ENCODE assay signal across 8 cellular contexts in genomic region chr1:25821112-25821476, GRCh38. TPM values are rescaled to one million over a fixed set of nuclear protein-coding genes. Genes with fewer than 3 reads are reported as not detected.
DNase-seq lines count a peak whose midpoint lies in the region; ATAC-seq, FAIRE-seq and TF ChIP-seq lines count a peak whose summit lies in the region.

No MANE protein-coding gene starts in this region.

- POLR2A ChIA-PET in AG04450 (lab: Yijun Ruan, JAX), result interaction anchor here (1.4 kb wide), 1 partner anchor 21 kb away, joined by 5 read pairs; no protein-coding TSS in a partner anchor
- POLR2A ChIA-PET in IMR-90 (lab: Charles Lee; ENCODE audit: unreplicated experiment), result no interaction called here

- H3K9ac ChIP-seq in IMR-90 (ENCODE audit: low read depth, low read length) (peak overlapping the region; percentile 92), mammary epithelial cell (ENCODE audit: insufficient read depth, low read length) (peak overlapping the region; percentile 87), muscle layer of colon (ENCODE audit: low read length) (peak overlapping the region; percentile 84)

- H3K27ac ChIP-seq in AG04450 (ENCODE audit: low read depth, low read length) (no peak overlapping the region), IMR-90 (ENCODE audit: insufficient read depth, low read length) (peak overlapping the region; percentile 96), mammary epithelial cell (ENCODE audit: insufficient read depth, low read depth, low read length) (peak overlapping the region; percentile 73), muscle layer of colon (ENCODE audit: low read depth, low read length) (peak overlapping the region; percentile 98)

- in situ Hi-C loops in IMR-90 (cut with MboI; ENCODE audit: low sequenced_read_pairs) (loop anchor here (10.0 to 25.0 kb wide), 3 partner anchors 174 to 584 kb away; partner anchors contain the start of genes PAFAH2, RHCE, RSRP1 and SYF2), mammary epithelial cell (cut with MboI; ENCODE audit: low sequenced_read_pairs in 2 of 2) (loop anchor here in 1 of 2 donors (10.0 to 25.0 kb wide), 2 partner anchors 174 to 584 kb away; partner anchors contain the start of genes PAFAH2, RSRP1 and SYF2)

- peak overlapping the region; percentile 32 for H2BK5ac ChIP-seq in IMR-90 (ENCODE audit: low read depth, low read length, poor library complexity, severe bottlenecking)

- H4K8ac ChIP-seq in IMR-90 (ENCODE audit: low read depth in 2 of 2, low read length in 2 of 2), result peak overlapping the region in 1 of 2 experiments; percentile 59; a peak in 3 of 4 replicates

- peaks cover 39% of the 10 kb centered on the region for H3K79me2 ChIP-seq in mammary epithelial cell (ENCODE audit: insufficient read depth, low read length)

- H3K18ac ChIP-seq in IMR-90 (ENCODE audit: low read depth, low read length), result no peak overlapping the region

- WGBS in IMR-90 (ENCODE audit: extremely low coverage in 2 of 2, insufficient read length in 1 of 2), 2 experiments, result 20% methylated on average over 6 of the region's 10 CpGs; no CpG with 5 or more reads in 1 of the 2 experiments
- 18% methylated on average over 7 of the region's 10 CpGs for WGBS in mammary epithelial cell (ENCODE audit: low coverage, missing lambda C conversion rate)

- CTCF ChIA-PET in AG04450 (lab: Charles Lee), result interaction anchor here (0.6 to 2.1 kb wide), 2 partner anchors 176 to 384 kb away, joined by 4 to 7 read pairs; partner anchors contain the start of gene PAFAH2
- CTCF ChIA-PET in IMR-90 (lab: Yijun Ruan, JAX), result interaction anchor here (1.0 kb wide), 1 partner anchor 212 kb away, joined by 3 read pairs; no protein-coding TSS in a partner anchor
- CTCF ChIA-PET in mammary epithelial cell (lab: Charles Lee; ENCODE audit: low non-redundant PET), result no interaction called here

- no TSS peak for BruUV-seq in IMR-90 (replicated peaks; lab: Mats Ljungman, UMichigan)
- BruUV-seq in mammary epithelial cell (replicated peaks; lab: Mats Ljungman, UMichigan), result no TSS peak

- no peak overlapping the region for H2BK20ac ChIP-seq in IMR-90 (ENCODE audit: low read depth, low read length)

- ATAC-seq in IMR-90 (ENCODE audit: low read depth), result no peak

- H3K4me2 ChIP-seq in IMR-90 (ENCODE audit: low read depth, low read length), result peak overlapping the region; percentile 89
- peak overlapping the region; percentile 94 for H3K4me2 ChIP-seq in mammary epithelial cell (ENCODE audit: insufficient read depth, low read depth, low read length)

- intact Hi-C loops in IMR-90 (cut with micrococcal nuclease), result loop anchor here (5.0 kb wide), 1 partner anchor 76 kb away; no protein-coding TSS in a partner anchor
- intact Hi-C loops in mammary epithelial cell (cut with micrococcal nuclease), result no loop called here

- no peak for TF ChIP-seq CTCF in AG04450 (IDR thresholded peaks at IDR 0.05; ENCODE audit: low read depth, low read length)
- no peak for TF ChIP-seq CTCF in IMR-90 (conservative IDR thresholded peaks at IDR 0.05; ENCODE audit: low read depth, low read length)
- TF ChIP-seq CTCF in mammary epithelial cell (conservative IDR thresholded peaks at IDR 0.05 in 1 of 2, IDR thresholded peaks at IDR 0.05 in 1 of 2; ENCODE audit: extremely low read depth in 1 of 2, insufficient read depth in 1 of 2, low read depth in 1 of 2, low read length in 2 of 2), result no peak

- FAIRE-seq in RCC 7860 (lab: Jason Lieb, UNC), result no peak

- H4K20me1 ChIP-seq in IMR-90 (ENCODE audit: insufficient read depth, low read length) (peaks cover 24% of the 10 kb centered on the region; the same call in 1 of the 2 replicates), mammary epithelial cell (ENCODE audit: insufficient read depth, low read length) (no peaks in the 10 kb centered on the region)

- H2BK15ac ChIP-seq in IMR-90 (ENCODE audit: low read depth, low read length), result no peak overlapping the region

- peak overlapping the region; percentile 9; the same call in 1 of the 2 replicates for H2AK5ac ChIP-seq in IMR-90 (ENCODE audit: low read depth, low read length)

- peak overlapping the region; percentile 96 for H2AFZ ChIP-seq in IMR-90 (replicated peaks; ENCODE audit: low read length, poor library complexity)
- peak overlapping the region; percentile 86 for H2AFZ ChIP-seq in mammary epithelial cell (ENCODE audit: low read depth, low read length)

- H3K4ac ChIP-seq in IMR-90 (ENCODE audit: low read depth, low read length), result peak overlapping the region; percentile 39

- no peak for TF ChIP-seq POLR2A in IMR-90 (IDR thresholded peaks at IDR 0.05; ENCODE audit: low read depth, low read length)

- H3K4me1 ChIP-seq in IMR-90 (ENCODE audit: control insufficient read depth, insufficient read depth, low read length) (peaks cover 16% of the 10 kb centered on the region), mammary epithelial cell (ENCODE audit: insufficient read depth, low read length) (peaks cover 27% of the 10 kb centered on the region), muscle layer of colon (ENCODE audit: insufficient read depth, low read length) (peaks cover 30% of the 10 kb centered on the region)

- H3K4me3 ChIP-seq in AG04450 (ENCODE audit: low read depth, low read length) (peak overlapping the region; percentile 87), IMR-90 (ENCODE audit: insufficient read depth, low read depth, low read length) (peak overlapping the region; percentile 90), mammary epithelial cell (replicated peaks in 1 of 3; ENCODE audit: insufficient read depth in 1 of 3, low read depth in 2 of 3, low read length in 3 of 3) (peak overlapping the region; percentile 72 to 90 (median 88)), muscle layer of colon (ENCODE audit: low read depth in 1 of 2, low read length in 2 of 2) (peak overlapping the region; percentile 88 to 98)

- no peak overlapping the region for H2BK120ac ChIP-seq in IMR-90 (ENCODE audit: low read depth, low read length)

- no peak overlapping the region for H4K5ac ChIP-seq in IMR-90 (ENCODE audit: low read depth, low read length)

- dilution Hi-C loops in IMR-90 (cut with HindIII; ENCODE audit: low sequenced_read_pairs, unreplicated experiment) (no loop called here), mammary epithelial cell (cut with HindIII; ENCODE audit: low sequenced_read_pairs) (no loop called here)

- H4K91ac ChIP-seq in IMR-90 (ENCODE audit: insufficient read depth, low read depth, low read length), result no peak overlapping the region

- peaks cover 18% of the 10 kb centered on the region for H3K9me1 ChIP-seq in IMR-90 (ENCODE audit: insufficient read depth, low read length)

- H3K9me3 ChIP-seq in AG04450 (ENCODE audit: control insufficient read depth, insufficient read depth, low read length), result no peaks in the 10 kb centered on the region; the same call in 1 of the 2 replicates
- H3K9me3 ChIP-seq in IMR-90 (ENCODE audit: control insufficient read depth, insufficient read depth, low read length), result no peaks in the 10 kb centered on the region
- H3K9me3 ChIP-seq in mammary epithelial cell (replicated peaks; ENCODE audit: insufficient read depth, low read length), result no peaks in the 10 kb centered on the region
- H3K9me3 ChIP-seq in muscle layer of colon (ENCODE audit: low read length), result no peaks in the 10 kb centered on the region

- peaks cover 10% of the 10 kb centered on the region; the same call in 1 of the 2 replicates for H3K36me3 ChIP-seq in IMR-90 (ENCODE audit: control insufficient read depth, insufficient read depth, low read length)
- H3K36me3 ChIP-seq in mammary epithelial cell (ENCODE audit: insufficient read depth, low read length), result no peaks in the 10 kb centered on the region
- H3K36me3 ChIP-seq in muscle layer of colon (ENCODE audit: insufficient read depth, low read length), result peaks cover 28% of the 10 kb centered on the region

- DNase-seq in AG04450 (ENCODE audit: low read depth, low spot score), result no peak
- DNase-seq in IMR-90, result no peak
- DNase-seq in mammary epithelial cell, result no peak
- no peak for DNase-seq in RCC 7860 (ENCODE audit: low spot score)
- no peak for DNase-seq in hepatic stellate cell (ENCODE audit: low spot score)
- DNase-seq in occipital lobe (lab: John Stamatoyannopoulos, UW), result no peak
- no peak for DNase-seq in NCI-H2029 treated with DMSO at 0.1 percent for 48 hours (lab: John Stamatoyannopoulos, UW)

- peak overlapping the region; percentile 69 for H3K23ac ChIP-seq in IMR-90 (ENCODE audit: low read depth, low read length)

- H3K27me3 ChIP-seq in AG04450 (ENCODE audit: control insufficient read depth, insufficient read depth, low read length) (no peaks in the 10 kb centered on the region), IMR-90 (ENCODE audit: control insufficient read depth, insufficient read depth, low read length) (no peaks in the 10 kb centered on the region), mammary epithelial cell (ENCODE audit: insufficient read depth, low read length) (no peaks in the 10 kb centered on the region), muscle layer of colon (ENCODE audit: control insufficient read depth in 1 of 2, insufficient read depth in 2 of 2, low read length in 2 of 2) (no peaks in the 10 kb centered on the region)

- peaks cover 28 to 78% of the 10 kb centered on the region in 2 experiments for H3K79me1 ChIP-seq in IMR-90 (ENCODE audit: low read depth in 1 of 2, low read length in 2 of 2)

- H2AK9ac ChIP-seq in IMR-90 (replicated peaks; ENCODE audit: low read depth, low read length, poor library complexity), result peak overlapping the region; percentile 90

- H3K14ac ChIP-seq in IMR-90 (replicated peaks; ENCODE audit: low read depth, low read length), result peak overlapping the region; percentile 61

- TF ChIP-seq RAD21 in IMR-90 (IDR thresholded peaks at IDR 0.05; ENCODE audit: low read length), result no peak

- H3K56ac ChIP-seq in IMR-90 (ENCODE audit: extremely low read depth, insufficient read depth, low read length), result no peak overlapping the region

RNA-seq across cellular contexts. Expression of gene MTFR1L, which starts 1.3 kb away (rescaled TPM):
- 65.8 and 68.6 TPM in 2 replicates for polyA plus RNA-seq in AG04450 (2011; rRNA removed)
- 38.1 and 58.9 TPM in 2 replicates for polyA minus RNA-seq in AG04450 (2011; rRNA and poly(A)+ RNA removed)
- 57.2 and 69.7 TPM in 2 replicates for total RNA-seq in IMR-90 (2012; rRNA removed)
- 69.1 and 80.0 TPM in 2 replicates for polyA plus RNA-seq in IMR-90 (2012; rRNA removed)
- polyA plus RNA-seq in IMR-90 (2012; cell fraction: cytosol; rRNA removed), result 89.0 and 279 TPM in 2 replicates
- polyA plus RNA-seq in IMR-90 (2012; cell fraction: nucleus; rRNA removed; ENCODE audit: low replicate concordance), result 122 and 153 TPM in 2 replicates
- total RNA-seq in mammary epithelial cell, result 10 to 100 TPM; 31.2 to 39.0 TPM
- polyA plus RNA-seq in mammary epithelial cell, result 27.1 TPM
- polyA minus RNA-seq in mammary epithelial cell, result 44.1 TPM
- total RNA-seq in occipital lobe, result 32.8 TPM

RNA-seq across cellular contexts. Expression of gene SELENON, which starts 21.1 kb away (rescaled TPM):
- polyA plus RNA-seq in AG04450 (2011; rRNA removed) (36.3 and 62.6 TPM in 2 replicates), IMR-90 (2012; rRNA removed) (86.4 and 114 TPM in 2 replicates), mammary epithelial cell (41.7 TPM)
- polyA minus RNA-seq in AG04450 (2011; rRNA and poly(A)+ RNA removed), result 32.5 and 45.1 TPM in 2 replicates
- total RNA-seq in IMR-90 (2012; rRNA removed) (9.1 and 10.0 TPM in 2 replicates), mammary epithelial cell (10 to 100 TPM; 14.3 to 53.9 TPM), occipital lobe (10.3 TPM)
- 67.8 and 132 TPM in 2 replicates for polyA plus RNA-seq in IMR-90 (2012; cell fraction: cytosol; rRNA removed)
- polyA plus RNA-seq in IMR-90 (2012; cell fraction: nucleus; rRNA removed; ENCODE audit: low replicate concordance), result 82.8 and 113 TPM in 2 replicates
- 70.3 TPM for polyA minus RNA-seq in mammary epithelial cell

RNA-seq across cellular contexts. Expression of gene AUNIP, which starts 38.2 kb away (rescaled TPM):
- 0.97 and 1.1 TPM in 2 replicates for polyA plus RNA-seq in AG04450 (2011; rRNA removed)
- polyA minus RNA-seq in AG04450 (2011; rRNA and poly(A)+ RNA removed), result 0.56 and 1.5 TPM in 2 replicates
- total RNA-seq in IMR-90 (2012; rRNA removed), result 3.9 and 5.0 TPM in 2 replicates
- polyA plus RNA-seq in IMR-90 (2012; rRNA removed), result 2.2 and 2.4 TPM in 2 replicates
- polyA plus RNA-seq in IMR-90 (2012; cell fraction: cytosol; rRNA removed), result 0.52 and 0.65 TPM in 2 replicates
- polyA plus RNA-seq in IMR-90 (2012; cell fraction: nucleus; rRNA removed; ENCODE audit: low replicate concordance), result 0.39 and 0.96 TPM in 2 replicates
- 1 to 10 TPM; 5.7 to 9.3 TPM for total RNA-seq in mammary epithelial cell
- 9.9 TPM for polyA plus RNA-seq in mammary epithelial cell
- polyA minus RNA-seq in mammary epithelial cell, result 10.2 TPM
- 1.7 TPM for total RNA-seq in occipital lobe

RNA-seq across cellular contexts. Expression of gene PAQR7, which starts 54.4 kb away (rescaled TPM):
- polyA plus RNA-seq in AG04450 (2011; rRNA removed) (10.7 and 11.9 TPM in 2 replicates), IMR-90 (2012; rRNA removed) (12.0 and 12.9 TPM in 2 replicates), mammary epithelial cell (18.2 TPM)
- polyA minus RNA-seq in AG04450 (2011; rRNA and poly(A)+ RNA removed), result 34.0 and 41.4 TPM in 2 replicates
- total RNA-seq in IMR-90 (2012; rRNA removed) (8.3 and 9.0 TPM in 2 replicates), mammary epithelial cell (10 to 100 TPM; 21.6 to 28.3 TPM), occipital lobe (8.1 TPM)
- 7.6 and 16.9 TPM in 2 replicates for polyA plus RNA-seq in IMR-90 (2012; cell fraction: cytosol; rRNA removed)
- polyA plus RNA-seq in IMR-90 (2012; cell fraction: nucleus; rRNA removed; ENCODE audit: low replicate concordance), result 33.3 and 47.8 TPM in 2 replicates
- 17.3 TPM for polyA minus RNA-seq in mammary epithelial cell
